7 cellular contexts compared by ENCODE assay signal in genomic region chr11:125062196-125062930, GRCh38. TPM values are rescaled to one million over a fixed set of nuclear protein-coding genes. Genes with fewer than 3 reads are reported as not detected.
DNase-seq lines count a peak whose midpoint lies in the region; ATAC-seq and TF ChIP-seq lines count a peak whose summit lies in the region.

No MANE protein-coding gene starts in this region.

- no peaks in the 10 kb centered on the region for H3K27me3 ChIP-seq in GM23248 (replicated peaks; ENCODE audit: insufficient read depth)
- peaks cover 35% of the 10 kb centered on the region for H3K27me3 ChIP-seq in left ventricle myocardium inferior (ENCODE audit: low read depth)
- H3K27me3 ChIP-seq in skeletal muscle tissue (ENCODE audit: control insufficient read depth in 3 of 3, insufficient read depth in 3 of 3, low read length in 3 of 3): peaks cover 0 to 6% (median 5%) of the 10 kb centered on the region in 3 donors

- H3K36me3 ChIP-seq in GM23248 (ENCODE audit: low read depth) (no peaks in the 10 kb centered on the region), left ventricle myocardium inferior (no peaks in the 10 kb centered on the region), skeletal muscle tissue (ENCODE audit: control insufficient read depth in 3 of 3, insufficient read depth in 3 of 3, low read length in 3 of 3) (no peaks in the 10 kb centered on the region)

- H3K4me3 Mint-ChIP-seq in T-helper 17 cell: peak overlapping the region; percentile 93

- peak; percentile 11 for ATAC-seq in T-helper 17 cell

- H3K36me3 Mint-ChIP-seq in T-helper 17 cell (ENCODE audit: low read depth): no peaks in the 10 kb centered on the region

- H4K20me1 ChIP-seq in GM23248 (ENCODE audit: insufficient read depth): no peaks in the 10 kb centered on the region

- peak overlapping the region; percentile 76 for H3K9ac ChIP-seq in GM23248
- H3K9ac ChIP-seq in skeletal muscle tissue (ENCODE audit: low read depth in 1 of 3, low read length in 3 of 3): peak overlapping the region; percentile 66 to 83 (median 74)

- H3K79me2 ChIP-seq in GM23248 (ENCODE audit: insufficient read depth): no peaks in the 10 kb centered on the region

- H3K4me2 ChIP-seq in GM23248 (ENCODE audit: unreplicated experiment): peak overlapping the region; percentile 71

- peaks cover 27% of the 10 kb centered on the region for H3K27me3 Mint-ChIP-seq in T-helper 17 cell

- DNase-seq in GM23248: peak; percentile 19
- DNase-seq in T-helper 17 cell: no peak
- DNase-seq in left ventricle myocardium inferior: no peak
- DNase-seq in RKO (ENCODE audit: low spot score): no peak
- DNase-seq in NCI-H748 (lab: John Stamatoyannopoulos, UW; ENCODE audit: unreplicated experiment): no peak
- DNase-seq in stimulated activated CD8-positive, alpha-beta memory T cell treated with anti-CD3 and anti-CD28 coated beads, Interleukin-4, amount 100 ng/mL, for 48 hours: no peak

- peak overlapping the region; percentile 91 for H3K4me3 ChIP-seq in GM23248
- H3K4me3 ChIP-seq in left ventricle myocardium inferior: peak overlapping the region; percentile 73
- H3K4me3 ChIP-seq in skeletal muscle tissue (ENCODE audit: low read length in 3 of 3): peak overlapping the region; percentile 81 to 93 (median 85)

- intact Hi-C loops in left ventricle myocardium inferior (cut with micrococcal nuclease): no loop called here

- no peaks in the 10 kb centered on the region for H3F3A ChIP-seq in GM23248 (ENCODE audit: insufficient read depth)

- peak overlapping the region; percentile 24 for H3K27ac Mint-ChIP-seq in T-helper 17 cell

- TF ChIP-seq CTCF in left ventricle myocardium inferior (IDR thresholded peaks at IDR 0.05; ENCODE audit: borderline replicate concordance): no peak

- WGBS in GM23248 (ENCODE audit: low coverage in 1 of 2, low lambda C conversion rate in 2 of 2, missing lambda C conversion rate in 2 of 2), 2 experiments: 32 to 33% methylated on average over 19 of the region's 19 CpGs

- H2AFZ ChIP-seq in GM23248: peak overlapping the region; percentile 93

- H3K9me3 ChIP-seq in GM23248 (ENCODE audit: low read depth): no peaks in the 10 kb centered on the region
- H3K9me3 ChIP-seq in T-helper 17 cell (ENCODE audit: control insufficient read depth, low read length, poor library complexity, severe bottlenecking): no peaks in the 10 kb centered on the region
- H3K9me3 ChIP-seq in left ventricle myocardium inferior (replicated peaks): no peaks in the 10 kb centered on the region
- H3K9me3 ChIP-seq in skeletal muscle tissue (ENCODE audit: control insufficient read depth in 3 of 3, low read length in 3 of 3): no peaks in the 10 kb centered on the region

- no peaks in the 10 kb centered on the region for H3K9me2 ChIP-seq in GM23248 (ENCODE audit: insufficient read depth)

- in situ Hi-C loops in GM23248 (cut with MboI): no loop called here

- H3K4me1 ChIP-seq in GM23248 (ENCODE audit: insufficient read depth): no peaks in the 10 kb centered on the region
- H3K4me1 ChIP-seq in left ventricle myocardium inferior: peaks cover 11% of the 10 kb centered on the region
- H3K4me1 ChIP-seq in skeletal muscle tissue (ENCODE audit: control insufficient read depth in 3 of 3, insufficient read depth in 3 of 3, low read length in 3 of 3): peaks cover 5 to 12% (median 9%) of the 10 kb centered on the region in 3 donors

- H3K27ac ChIP-seq in GM23248: no peak overlapping the region
- H3K27ac ChIP-seq in left ventricle myocardium inferior (replicated peaks): peak overlapping the region; percentile 25
- H3K27ac ChIP-seq in skeletal muscle tissue (ENCODE audit: low read depth, low read length): peak overlapping the region; percentile 46

- H3K4me1 Mint-ChIP-seq in T-helper 17 cell: peaks cover 10% of the 10 kb centered on the region

RNA-seq across cellular contexts. Expression of gene SLC37A2, which starts 0.7 kb away (rescaled TPM):
- 2.6 and 5.2 TPM in 2 replicates for total RNA-seq in GM23248 (2014; rRNA removed; shearing (Covaris generic))
- polyA plus RNA-seq in GM23248 (2016; fragmentation: Nextera tagmentation; extraction: Ambion mirVana): 1.2 and 1.7 TPM in 2 replicates
- under 1 TPM; 0.52 to 0.90 TPM for total RNA-seq in T-helper 17 cell
- total RNA-seq in left ventricle myocardium inferior: 2.4 TPM
- total RNA-seq in skeletal muscle tissue: 3.7 TPM

RNA-seq across cellular contexts. Expression of gene TMEM218, which starts 49.1 kb away (rescaled TPM):
- 31.9 and 44.9 TPM in 2 replicates for total RNA-seq in GM23248 (2014; rRNA removed; shearing (Covaris generic))
- polyA plus RNA-seq in GM23248 (2016; fragmentation: Nextera tagmentation; extraction: Ambion mirVana): 30.1 and 32.8 TPM in 2 replicates
- total RNA-seq in T-helper 17 cell: 1 to 10 TPM; 7.0 to 9.9 TPM
- 6.2 TPM for total RNA-seq in left ventricle myocardium inferior
- 37.1 TPM for total RNA-seq in skeletal muscle tissue
